22 cellular contexts compared by ENCODE assay signal in genomic region chr13:60303166-60303565, GRCh38.
"Had no signal": no experiment of that assay in that cellular context is flagged by ENCODE, and none has a peak within 500 bp of the region (broad histone marks: within the 10 kb centered on the region; RNA-seq: fewer than 3 reads in every experiment).

No MANE protein-coding gene starts in this region.

- H3K27me3 ChIP-seq: pancreas, suprapubic skin, tibial artery, upper lobe of right lung had no signal

- H3K36me3 ChIP-seq: left ventricle myocardium inferior, pancreas, prostate gland, spleen, suprapubic skin, thoracic aorta, tibial artery, upper lobe of right lung had no signal

- DNase-seq: islet precursor cell; left ventricle myocardium inferior; naive thymus-derived CD8-positive, alpha-beta T cell; nucleus accumbens; pancreas; posterior cingulate gyrus; retina; right cardiac atrium; spleen; stimulated activated CD4-positive, alpha-beta T cell treated with anti-CD3 and anti-CD28 coated beads, Interleukin-4, amount 100 ng/mL, for 24 hours; stimulated activated naive CD4-positive, alpha-beta T cell; tibial artery; trophoblast cell; upper lobe of right lung had no signal

- H3K27ac ChIP-seq: left ventricle myocardium inferior, pancreas, prostate gland, skin epidermis, spleen, suprapubic skin, thoracic aorta, tibial artery, upper lobe of right lung had no signal

- H3K4me3 ChIP-seq: left ventricle myocardium inferior, lung, pancreas, prostate gland, skin epidermis, spleen, suprapubic skin, thoracic aorta, tibial artery, upper lobe of right lung had no signal

- H3K4me1 ChIP-seq: left ventricle myocardium inferior, pancreas, prostate gland, spleen, suprapubic skin, tibial artery, upper lobe of right lung had no signal

- FAIRE-seq: pancreas, urothelium cell line had no signal

- H3K9me3 ChIP-seq: left ventricle myocardium inferior, pancreas, prostate gland, spleen, suprapubic skin, thoracic aorta, tibial artery, upper lobe of right lung had no signal

- ATAC-seq: naive thymus-derived CD8-positive, alpha-beta T cell; pancreas; right cardiac atrium; sciatic nerve; stimulated activated effector memory CD8-positive, alpha-beta T cell treated with anti-CD3 and anti-CD28 coated beads, Interleukin-12 subunit alpha, Interleukin-12 subunit beta, amount 100 ng/mL, for 72 hours; upper lobe of right lung had no signal
